ENCODE assay signal across 22 cellular contexts in genomic region chr22:17982572-17983141, GRCh38. TPM values are rescaled to one million over a fixed set of nuclear protein-coding genes. Genes with fewer than 3 reads are reported as not detected.
DNase-seq lines count a peak whose midpoint lies in the region; ATAC-seq, FAIRE-seq and TF ChIP-seq lines count a peak whose summit lies in the region.
"Had no signal": no experiment of that assay in that cellular context is flagged by ENCODE, and none has a peak within 500 bp of the region (broad histone marks: within the 10 kb centered on the region; RNA-seq: fewer than 3 reads in every experiment).

No MANE protein-coding gene starts in this region.

- no peak overlapping the region for H3K4me2 ChIP-seq in hepatocyte
- H3K4me2 ChIP-seq: neural progenitor cell had no signal

- H3K9me2 ChIP-seq in hepatocyte (replicated peaks; ENCODE audit: insufficient read depth), result no peaks in the 10 kb centered on the region

- no peaks in the 10 kb centered on the region for H3K36me3 Mint-ChIP-seq in stimulated activated naive CD8-positive, alpha-beta T cell treated with anti-CD3 and anti-CD28 coated beads, Interleukin-15, Interleukin-2, amounts not matched to agents 100 ng/mL and 50 ng/mL, for 24 hours (ENCODE audit: low read depth)
- no peaks in the 10 kb centered on the region for H3K36me3 Mint-ChIP-seq in glutamatergic neuron (ENCODE audit: unreplicated experiment)
- H3K36me3 Mint-ChIP-seq: neural progenitor cell, type B pancreatic cell had no signal

- H3K4me3 ChIP-seq in hepatocyte, result no peak overlapping the region
- H3K4me3 ChIP-seq: BLaER1, lung, neural progenitor cell, Peyer's patch had no signal

- H3K79me2 ChIP-seq in hepatocyte, result peaks cover 82% of the 10 kb centered on the region

- H3K27me3 Mint-ChIP-seq in stimulated activated naive CD8-positive, alpha-beta T cell treated with anti-CD3 and anti-CD28 coated beads, Interleukin-15, Interleukin-2, amounts not matched to agents 100 ng/mL and 50 ng/mL, for 24 hours, result no peaks in the 10 kb centered on the region
- peaks cover 3% of the 10 kb centered on the region for H3K27me3 Mint-ChIP-seq in glutamatergic neuron (ENCODE audit: unreplicated experiment)
- H3K27me3 Mint-ChIP-seq: type B pancreatic cell had no signal

- ATAC-seq in stimulated activated naive CD8-positive, alpha-beta T cell treated with anti-CD3 and anti-CD28 coated beads, Interleukin-15, Interleukin-2, amounts not matched to agents 100 U/mL and 50 U/mL, for 24 hours, result no peak
- no peak for ATAC-seq in GM19351 (IDR thresholded peaks at IDR 0.05; ENCODE audit: unreplicated experiment)

- peaks cover 46% of the 10 kb centered on the region for H4K20me1 ChIP-seq in hepatocyte (ENCODE audit: insufficient read depth, poor library complexity, severe bottlenecking)

- H3K9me3 Mint-ChIP-seq in stimulated activated naive CD8-positive, alpha-beta T cell treated with anti-CD3 and anti-CD28 coated beads, Interleukin-15, Interleukin-2, amounts not matched to agents 100 ng/mL and 50 ng/mL, for 24 hours, result no peaks in the 10 kb centered on the region
- peaks cover 8% of the 10 kb centered on the region for H3K9me3 Mint-ChIP-seq in glutamatergic neuron (ENCODE audit: unreplicated experiment)
- H3K9me3 Mint-ChIP-seq: activated T-helper 1 cell treated with anti-CD3 and anti-CD28 coated beads, Interleukin-12 subunit alpha, Interleukin-12 subunit beta, Interleukin-2, Interleukin-4 antibody, amounts not matched to agents 30 ng/mL and 10 ng/mL and 1 ng/mL, durations not matched to agents 14 hours and 24 hours and 36 hours; neural progenitor cell; type B pancreatic cell had no signal

- no peaks in the 10 kb centered on the region for H3K9me3 ChIP-seq in hepatocyte (ENCODE audit: low read depth)
- H3K9me3 ChIP-seq: BLaER1, Peyer's patch had no signal

- peaks cover 14% of the 10 kb centered on the region for H3K4me1 ChIP-seq in hepatocyte (ENCODE audit: insufficient read depth)

- TF ChIP-seq CTCF in hepatocyte (IDR thresholded peaks at IDR 0.05; ENCODE audit: poor library complexity) (no peak), glutamatergic neuron (IDR thresholded peaks at IDR 0.05; ENCODE audit: partially characterized antibody, unreplicated experiment) (no peak)

- H2AFZ ChIP-seq in hepatocyte, result no peak overlapping the region
- H2AFZ ChIP-seq: neural progenitor cell had no signal

- peak overlapping the region; percentile 7 for H3K27ac Mint-ChIP-seq in stimulated activated naive CD8-positive, alpha-beta T cell treated with anti-CD3 and anti-CD28 coated beads, Interleukin-15, Interleukin-2, amounts not matched to agents 100 ng/mL and 50 ng/mL, for 24 hours
- no peak overlapping the region for H3K27ac Mint-ChIP-seq in glutamatergic neuron (ENCODE audit: unreplicated experiment)
- H3K27ac Mint-ChIP-seq: activated T-helper 1 cell treated with anti-CD3 and anti-CD28 coated beads, Interleukin-12 subunit alpha, Interleukin-12 subunit beta, Interleukin-2, Interleukin-4 antibody, amounts not matched to agents 30 ng/mL and 10 ng/mL and 1 ng/mL, durations not matched to agents 14 hours and 24 hours and 36 hours; neural progenitor cell had no signal

- peak; percentile 66 for FAIRE-seq in RCC 7860 (lab: Jason Lieb, UNC)

- peaks cover 57% of the 10 kb centered on the region for H3K4me1 Mint-ChIP-seq in stimulated activated naive CD8-positive, alpha-beta T cell treated with anti-CD3 and anti-CD28 coated beads, Interleukin-15, Interleukin-2, amounts not matched to agents 100 ng/mL and 50 ng/mL, for 24 hours (ENCODE audit: low read depth)
- H3K4me1 Mint-ChIP-seq in glutamatergic neuron (ENCODE audit: low read depth, unreplicated experiment), result peaks cover 46% of the 10 kb centered on the region

- no peak for DNase-seq in stimulated activated naive CD8-positive, alpha-beta T cell treated with anti-CD3 and anti-CD28 coated beads, Interleukin-15, Interleukin-2, amounts not matched to agents 100 U/mL and 50 U/mL, for 24 hours
- DNase-seq in RCC 7860 (ENCODE audit: low spot score) (no peak), hepatocyte (ENCODE audit: low spot score) (peak; percentile 39), NOMO-1 (lab: John Stamatoyannopoulos, UW; ENCODE audit: unreplicated experiment in 2 of 2) (no peak), glutamatergic neuron (no peak)
- no peak for DNase-seq in stimulated activated CD4-positive, alpha-beta T cell treated with anti-CD3 and anti-CD28 coated beads, Interleukin-4, amount 100 ng/mL, for 1 hour
- DNase-seq: activated CD4-positive, alpha-beta T cell treated with anti-CD3 and anti-CD28 coated beads, Interleukin-2, amount 50 U/mL, for 4 hours; activated naive CD4-positive, alpha-beta T cell treated with anti-CD3 and anti-CD28 coated beads, Interleukin-2, amount 50 U/mL, for 16 hours; aorta; Calu3; central memory CD4-positive, alpha-beta T cell; dermis blood vessel endothelial cell; KG1; NCI-H1417 treated with DMSO at 0.1 percent for 48 hours; Peyer's patch had no signal

- no peak overlapping the region for H3K4me3 Mint-ChIP-seq in stimulated activated naive CD8-positive, alpha-beta T cell treated with anti-CD3 and anti-CD28 coated beads, Interleukin-15, Interleukin-2, amounts not matched to agents 100 ng/mL and 50 ng/mL, for 24 hours
- H3K4me3 Mint-ChIP-seq in glutamatergic neuron (ENCODE audit: unreplicated experiment), result no peak overlapping the region
- H3K4me3 Mint-ChIP-seq: activated T-helper 1 cell treated with anti-CD3 and anti-CD28 coated beads, Interleukin-12 subunit alpha, Interleukin-12 subunit beta, Interleukin-2, Interleukin-4 antibody, amounts not matched to agents 30 ng/mL and 10 ng/mL and 1 ng/mL, durations not matched to agents 14 hours and 24 hours and 36 hours; neural progenitor cell; type B pancreatic cell had no signal

- 79% methylated on average over 7 of the region's 7 CpGs for WGBS in hepatocyte (ENCODE audit: low lambda C conversion rate, missing lambda C conversion rate)

- no peaks in the 10 kb centered on the region for H3K27me3 ChIP-seq in hepatocyte
- H3K27me3 ChIP-seq: BLaER1, neural progenitor cell, Peyer's patch had no signal

- no peak overlapping the region for H3K27ac ChIP-seq in hepatocyte
- H3K27ac ChIP-seq: BLaER1, neural progenitor cell had no signal

- no peaks in the 10 kb centered on the region for H3K36me3 ChIP-seq in hepatocyte (replicated peaks; ENCODE audit: insufficient read depth, low read depth)
- H3K36me3 ChIP-seq: neural progenitor cell, Peyer's patch had no signal

RNA-seq across cellular contexts. Expression of gene MICAL3, which starts 41.7 kb away (rescaled TPM):
- total RNA-seq in hepatocyte (15.4 and 22.7 TPM in 2 replicates), glutamatergic neuron (ENCODE audit: unreplicated experiment) (132 TPM)
- polyA plus RNA-seq in hepatocyte, result 4.6 and 12.6 TPM in 2 replicates
